1 cellular context compared by ENCODE assay signal in genomic region chr10:50623299-50624153, GRCh38.
TF ChIP-seq lines count a peak whose summit lies in the region.

TSS of gene SGMS1 (minus strand) at chr10:50623956. CDS start at chr10:50344114, 279,842 bp downstream.

TF ChIP-seq in HepG2, 621 proteins besides CTCF, POLR2A, EP300 and RAD21 (continued from another document and continues in another):
- TF ChIP-seq, protein P1, sequence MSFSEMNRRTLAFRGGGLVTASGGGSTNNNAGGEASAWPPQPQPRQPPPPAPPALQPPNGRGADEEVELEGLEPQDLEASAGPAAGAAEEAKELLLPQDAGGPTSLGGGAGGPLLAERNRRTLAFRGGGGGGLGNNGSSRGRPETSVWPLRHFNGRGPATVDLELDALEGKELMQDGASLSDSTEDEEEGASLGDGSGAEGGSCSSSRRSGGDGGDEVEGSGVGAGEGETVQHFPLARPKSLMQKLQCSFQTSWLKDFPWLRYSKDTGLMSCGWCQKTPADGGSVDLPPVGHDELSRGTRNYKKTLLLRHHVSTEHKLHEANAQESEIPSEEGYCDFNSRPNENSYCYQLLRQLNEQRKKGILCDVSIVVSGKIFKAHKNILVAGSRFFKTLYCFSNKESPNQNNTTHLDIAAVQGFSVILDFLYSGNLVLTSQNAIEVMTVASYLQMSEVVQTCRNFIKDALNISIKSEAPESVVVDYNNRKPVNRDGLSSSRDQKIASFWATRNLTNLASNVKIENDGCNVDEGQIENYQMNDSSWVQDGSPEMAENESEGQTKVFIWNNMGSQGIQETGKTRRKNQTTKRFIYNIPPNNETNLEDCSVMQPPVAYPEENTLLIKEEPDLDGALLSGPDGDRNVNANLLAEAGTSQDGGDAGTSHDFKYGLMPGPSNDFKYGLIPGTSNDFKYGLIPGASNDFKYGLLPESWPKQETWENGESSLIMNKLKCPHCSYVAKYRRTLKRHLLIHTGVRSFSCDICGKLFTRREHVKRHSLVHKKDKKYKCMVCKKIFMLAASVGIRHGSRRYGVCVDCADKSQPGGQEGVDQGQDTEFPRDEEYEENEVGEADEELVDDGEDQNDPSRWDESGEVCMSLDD (CRISPR knock-in tag; IDR thresholded peaks at IDR 0.05; ENCODE audit: borderline replicate concordance), result no peak; the same call in 1 of the 2 replicates
- TF ChIP-seq ZNF720 (CRISPR knock-in tag; IDR thresholded peaks at IDR 0.05) (no peak), ZC3H4 (CRISPR knock-in tag; IDR thresholded peaks at IDR 0.05; ENCODE audit: borderline replicate concordance) (no peak), ZMYM3 (CRISPR knock-in tag; IDR thresholded peaks at IDR 0.05) (no peak), PITX1 (CRISPR knock-in tag; IDR thresholded peaks at IDR 0.05) (no peak), MAZ (IDR thresholded peaks at IDR 0.05; ENCODE audit: borderline replicate concordance, low read depth, low read length) (peak; percentile 80; the same call in 1 of the 2 replicates), MAZ (CRISPR knock-in tag; IDR thresholded peaks at IDR 0.05; ENCODE audit: low read depth) (peak; percentile 51; the same call in 1 of the 2 replicates), ZNF329 (CRISPR knock-in tag; IDR thresholded peaks at IDR 0.05; ENCODE audit: low read depth) (no peak), FOSL2 (CRISPR knock-in tag; IDR thresholded peaks at IDR 0.05) (0 out of 2 replicates have a peak, but pooled peaks have one; percentile 5), FOXJ3 (CRISPR knock-in tag; IDR thresholded peaks at IDR 0.05; ENCODE audit: borderline replicate concordance) (no peak), PHF5A (CRISPR knock-in tag; IDR thresholded peaks at IDR 0.05; ENCODE audit: low read depth, unreplicated experiment) (no peak), ZNF660 (CRISPR knock-in tag; IDR thresholded peaks at IDR 0.05; ENCODE audit: borderline replicate concordance, low read depth) (no peak), AHR (CRISPR knock-in tag; IDR thresholded peaks at IDR 0.05) (no peak), DPF2 (CRISPR knock-in tag; IDR thresholded peaks at IDR 0.05; ENCODE audit: borderline replicate concordance, low read depth) (no peak), MTERF4 (CRISPR knock-in tag; IDR thresholded peaks at IDR 0.05) (no peak), MAF1 (CRISPR knock-in tag; IDR thresholded peaks at IDR 0.05; ENCODE audit: borderline replicate concordance) (no peak), REXO4 (CRISPR knock-in tag; IDR thresholded peaks at IDR 0.05; ENCODE audit: borderline replicate concordance) (0 out of 2 replicates have a peak, but pooled peaks have one; percentile 29), SMAD9 (CRISPR knock-in tag; IDR thresholded peaks at IDR 0.05) (no peak), KMT2A (CRISPR knock-in tag; IDR thresholded peaks at IDR 0.05) (no peak), ZNF710 (CRISPR knock-in tag; IDR thresholded peaks at IDR 0.05; ENCODE audit: borderline replicate concordance) (no peak), CENPT (CRISPR knock-in tag; IDR thresholded peaks at IDR 0.05; ENCODE audit: low read depth) (no peak; the same call in 1 of the 2 replicates), ZNF768 (CRISPR knock-in tag; IDR thresholded peaks at IDR 0.05) (no peak), ZNF543 (CRISPR knock-in tag; IDR thresholded peaks at IDR 0.05) (peak; percentile 72; the same call in 1 of the 2 replicates), ELF4 (CRISPR knock-in tag; IDR thresholded peaks at IDR 0.05; ENCODE audit: borderline replicate concordance) (no peak), ZSCAN21 (CRISPR knock-in tag; IDR thresholded peaks at IDR 0.05; ENCODE audit: borderline replicate concordance) (no peak; the same call in 1 of the 2 replicates), ZBTB7A (CRISPR knock-in tag; IDR thresholded peaks at IDR 0.05) (no peak), GPN1 (CRISPR knock-in tag; IDR thresholded peaks at IDR 0.05; ENCODE audit: borderline replicate concordance) (no peak), CENPX (CRISPR knock-in tag; IDR thresholded peaks at IDR 0.05) (no peak), ZNF10 (CRISPR knock-in tag; IDR thresholded peaks at IDR 0.05; ENCODE audit: borderline replicate concordance, low read depth) (no peak), NFRKB (IDR thresholded peaks at IDR 0.05) (no peak), NR2C2 (CRISPR knock-in tag; IDR thresholded peaks at IDR 0.05; ENCODE audit: borderline replicate concordance) (no peak), JUN (CRISPR knock-in tag; IDR thresholded peaks at IDR 0.05) (no peak), KAT8 (CRISPR knock-in tag; IDR thresholded peaks at IDR 0.05) (no peak), ZNF136 (CRISPR knock-in tag; IDR thresholded peaks at IDR 0.05; ENCODE audit: low read depth) (no peak), POGZ (CRISPR knock-in tag; IDR thresholded peaks at IDR 0.05) (peak; percentile 53; the same call in 1 of the 2 replicates), ZNF589 (CRISPR knock-in tag; conservative IDR thresholded peaks at IDR 0.05) (no peak), ETS1 (CRISPR knock-in tag; IDR thresholded peaks at IDR 0.05) (peak; percentile 68; the same call in 1 of the 2 replicates), IRX3 (CRISPR knock-in tag; IDR thresholded peaks at IDR 0.05; ENCODE audit: borderline replicate concordance, low read depth) (no peak; the same call in 1 of the 2 replicates), ZNF781 (CRISPR knock-in tag; IDR thresholded peaks at IDR 0.05; ENCODE audit: borderline replicate concordance, not compliant biosample characterization) (no peak), PRDM4 (CRISPR knock-in tag; IDR thresholded peaks at IDR 0.05; ENCODE audit: borderline replicate concordance) (no peak), NR2F6 (IDR thresholded peaks at IDR 0.05) (no peak), NR2F6 (CRISPR knock-in tag; IDR thresholded peaks at IDR 0.05) (peak; percentile 8; the same call in 1 of the 2 replicates), MEIS2 (CRISPR knock-in tag; IDR thresholded peaks at IDR 0.05) (peak; percentile 45; the same call in 1 of the 2 replicates), HNRNPK (IDR thresholded peaks at IDR 0.05; ENCODE audit: low read depth, low read length, poor library complexity, severe bottlenecking) (no peak), ZKSCAN8 (CRISPR knock-in tag; IDR thresholded peaks at IDR 0.05; ENCODE audit: borderline replicate concordance) (no peak), FOSL1 (CRISPR knock-in tag; IDR thresholded peaks at IDR 0.05; ENCODE audit: borderline replicate concordance) (no peak), KDM3A (CRISPR knock-in tag; IDR thresholded peaks at IDR 0.05; ENCODE audit: low read depth) (no peak)
- TF ChIP-seq, protein P2, sequence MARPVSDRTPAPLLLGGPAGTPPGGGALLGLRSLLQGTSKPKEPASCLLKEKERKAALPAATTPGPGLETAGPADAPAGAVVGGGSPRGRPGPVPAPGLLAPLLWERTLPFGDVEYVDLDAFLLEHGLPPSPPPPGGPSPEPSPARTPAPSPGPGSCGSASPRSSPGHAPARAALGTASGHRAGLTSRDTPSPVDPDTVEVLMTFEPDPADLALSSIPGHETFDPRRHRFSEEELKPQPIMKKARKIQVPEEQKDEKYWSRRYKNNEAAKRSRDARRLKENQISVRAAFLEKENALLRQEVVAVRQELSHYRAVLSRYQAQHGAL (CRISPR knock-in tag; IDR thresholded peaks at IDR 0.05; ENCODE audit: not compliant biosample characterization), result no peak
- TF ChIP-seq, protein P3, sequence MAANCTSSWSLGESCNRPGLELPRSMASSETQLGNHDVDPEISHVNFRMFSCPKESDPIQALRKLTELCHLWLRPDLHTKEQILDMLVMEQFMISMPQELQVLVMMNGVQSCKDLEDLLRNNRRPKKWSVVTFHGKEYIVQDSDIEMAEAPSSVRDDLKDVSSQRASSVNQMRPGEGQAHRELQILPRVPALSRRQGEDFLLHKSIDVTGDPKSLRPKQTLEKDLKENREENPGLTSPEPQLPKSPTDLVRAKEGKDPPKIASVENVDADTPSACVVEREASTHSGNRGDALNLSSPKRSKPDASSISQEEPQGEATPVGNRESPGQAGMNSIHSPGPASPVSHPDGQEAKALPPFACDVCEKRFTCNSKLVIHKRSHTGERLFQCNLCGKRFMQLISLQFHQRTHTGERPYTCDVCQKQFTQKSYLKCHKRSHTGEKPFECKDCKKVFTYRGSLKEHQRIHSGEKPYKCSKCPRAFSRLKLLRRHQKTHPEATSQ (CRISPR knock-in tag; IDR thresholded peaks at IDR 0.05; ENCODE audit: borderline replicate concordance), result no peak
- TF ChIP-seq, protein P4, sequence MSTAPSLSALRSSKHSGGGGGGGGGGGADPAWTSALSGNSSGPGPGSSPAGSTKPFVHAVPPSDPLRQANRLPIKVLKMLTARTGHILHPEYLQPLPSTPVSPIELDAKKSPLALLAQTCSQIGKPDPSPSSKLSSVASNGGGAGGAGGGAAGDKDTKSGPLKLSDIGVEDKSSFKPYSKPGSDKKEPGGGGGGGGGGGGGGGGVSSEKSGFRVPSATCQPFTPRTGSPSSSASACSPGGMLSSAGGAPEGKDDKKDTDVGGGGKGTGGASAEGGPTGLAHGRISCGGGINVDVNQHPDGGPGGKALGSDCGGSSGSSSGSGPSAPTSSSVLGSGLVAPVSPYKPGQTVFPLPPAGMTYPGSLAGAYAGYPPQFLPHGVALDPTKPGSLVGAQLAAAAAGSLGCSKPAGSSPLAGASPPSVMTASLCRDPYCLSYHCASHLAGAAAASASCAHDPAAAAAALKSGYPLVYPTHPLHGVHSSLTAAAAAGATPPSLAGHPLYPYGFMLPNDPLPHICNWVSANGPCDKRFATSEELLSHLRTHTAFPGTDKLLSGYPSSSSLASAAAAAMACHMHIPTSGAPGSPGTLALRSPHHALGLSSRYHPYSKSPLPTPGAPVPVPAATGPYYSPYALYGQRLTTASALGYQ (CRISPR knock-in tag; IDR thresholded peaks at IDR 0.05), result no peak
- TF ChIP-seq, protein P5, sequence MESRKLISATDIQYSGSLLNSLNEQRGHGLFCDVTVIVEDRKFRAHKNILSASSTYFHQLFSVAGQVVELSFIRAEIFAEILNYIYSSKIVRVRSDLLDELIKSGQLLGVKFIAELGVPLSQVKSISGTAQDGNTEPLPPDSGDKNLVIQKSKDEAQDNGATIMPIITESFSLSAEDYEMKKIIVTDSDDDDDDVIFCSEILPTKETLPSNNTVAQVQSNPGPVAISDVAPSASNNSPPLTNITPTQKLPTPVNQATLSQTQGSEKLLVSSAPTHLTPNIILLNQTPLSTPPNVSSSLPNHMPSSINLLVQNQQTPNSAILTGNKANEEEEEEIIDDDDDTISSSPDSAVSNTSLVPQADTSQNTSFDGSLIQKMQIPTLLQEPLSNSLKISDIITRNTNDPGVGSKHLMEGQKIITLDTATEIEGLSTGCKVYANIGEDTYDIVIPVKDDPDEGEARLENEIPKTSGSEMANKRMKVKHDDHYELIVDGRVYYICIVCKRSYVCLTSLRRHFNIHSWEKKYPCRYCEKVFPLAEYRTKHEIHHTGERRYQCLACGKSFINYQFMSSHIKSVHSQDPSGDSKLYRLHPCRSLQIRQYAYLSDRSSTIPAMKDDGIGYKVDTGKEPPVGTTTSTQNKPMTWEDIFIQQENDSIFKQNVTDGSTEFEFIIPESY (CRISPR knock-in tag; IDR thresholded peaks at IDR 0.05), result no peak
